In the genomic region with DNA sequence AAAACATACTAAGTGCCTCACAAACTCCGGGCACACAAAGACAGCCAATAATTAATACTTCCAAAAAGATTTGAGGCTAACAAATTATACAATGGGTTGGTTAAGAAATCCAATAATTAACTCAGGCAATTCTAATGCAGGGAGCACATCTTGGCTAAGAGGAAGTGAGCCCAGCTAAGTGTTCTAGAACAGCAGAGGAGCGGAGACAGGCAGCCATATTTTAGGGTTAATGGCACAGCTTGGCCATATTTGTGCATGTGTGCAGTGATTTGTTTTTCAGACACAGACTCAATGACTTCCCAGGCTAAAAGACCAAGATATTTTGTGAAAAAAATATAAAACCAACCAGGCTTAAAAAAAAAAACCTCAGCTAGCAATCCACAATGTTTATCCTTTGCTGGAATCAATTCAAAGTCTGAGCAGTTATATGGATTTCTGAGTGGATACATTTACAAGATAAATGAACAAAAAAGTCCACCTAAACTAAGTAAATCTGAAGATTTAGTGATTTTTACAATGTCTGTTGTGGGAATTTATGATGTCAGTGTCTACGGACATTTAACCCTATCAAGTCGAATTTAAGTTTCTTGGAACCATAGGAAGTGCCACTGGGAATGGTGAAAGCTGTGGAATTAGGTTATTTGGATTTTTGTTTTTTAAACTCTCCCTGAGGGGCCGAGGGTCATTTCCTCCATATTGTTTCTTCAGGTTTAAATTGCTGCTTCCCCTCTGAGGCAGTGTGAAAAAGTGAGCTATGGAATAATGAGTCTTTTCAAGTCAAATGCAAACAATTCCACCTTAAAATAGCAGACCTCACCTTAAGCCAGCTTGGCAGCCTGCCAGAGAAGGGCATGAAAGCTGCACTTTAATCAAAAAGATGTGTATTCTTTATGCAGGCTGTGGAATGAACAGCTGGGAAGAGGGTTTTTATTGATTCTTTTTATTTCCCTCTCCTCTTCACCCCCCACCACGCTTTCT, we compare ENCODE assay signal across 1 cellular context.
TF ChIP-seq lines count a peak whose summit lies in the region.

No MANE protein-coding gene starts in this region.

TF ChIP-seq in GM23338, 12 proteins besides CTCF, POLR2A, EP300 and RAD21 (continued from another document):
- TF ChIP-seq, protein P1, sequence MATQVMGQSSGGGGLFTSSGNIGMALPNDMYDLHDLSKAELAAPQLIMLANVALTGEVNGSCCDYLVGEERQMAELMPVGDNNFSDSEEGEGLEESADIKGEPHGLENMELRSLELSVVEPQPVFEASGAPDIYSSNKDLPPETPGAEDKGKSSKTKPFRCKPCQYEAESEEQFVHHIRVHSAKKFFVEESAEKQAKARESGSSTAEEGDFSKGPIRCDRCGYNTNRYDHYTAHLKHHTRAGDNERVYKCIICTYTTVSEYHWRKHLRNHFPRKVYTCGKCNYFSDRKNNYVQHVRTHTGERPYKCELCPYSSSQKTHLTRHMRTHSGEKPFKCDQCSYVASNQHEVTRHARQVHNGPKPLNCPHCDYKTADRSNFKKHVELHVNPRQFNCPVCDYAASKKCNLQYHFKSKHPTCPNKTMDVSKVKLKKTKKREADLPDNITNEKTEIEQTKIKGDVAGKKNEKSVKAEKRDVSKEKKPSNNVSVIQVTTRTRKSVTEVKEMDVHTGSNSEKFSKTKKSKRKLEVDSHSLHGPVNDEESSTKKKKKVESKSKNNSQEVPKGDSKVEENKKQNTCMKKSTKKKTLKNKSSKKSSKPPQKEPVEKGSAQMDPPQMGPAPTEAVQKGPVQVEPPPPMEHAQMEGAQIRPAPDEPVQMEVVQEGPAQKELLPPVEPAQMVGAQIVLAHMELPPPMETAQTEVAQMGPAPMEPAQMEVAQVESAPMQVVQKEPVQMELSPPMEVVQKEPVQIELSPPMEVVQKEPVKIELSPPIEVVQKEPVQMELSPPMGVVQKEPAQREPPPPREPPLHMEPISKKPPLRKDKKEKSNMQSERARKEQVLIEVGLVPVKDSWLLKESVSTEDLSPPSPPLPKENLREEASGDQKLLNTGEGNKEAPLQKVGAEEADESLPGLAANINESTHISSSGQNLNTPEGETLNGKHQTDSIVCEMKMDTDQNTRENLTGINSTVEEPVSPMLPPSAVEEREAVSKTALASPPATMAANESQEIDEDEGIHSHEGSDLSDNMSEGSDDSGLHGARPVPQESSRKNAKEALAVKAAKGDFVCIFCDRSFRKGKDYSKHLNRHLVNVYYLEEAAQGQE (IDR thresholded peaks at IDR 0.05; ENCODE audit: unreplicated experiment), result no peak
- TF ChIP-seq STAT1 (IDR thresholded peaks at IDR 0.05; ENCODE audit: unreplicated experiment), result no peak
